ENCODE assay signal across 1 cellular context in genomic region chr17:42623732-42624596, GRCh38.
TF ChIP-seq lines count a peak whose summit lies in the region.

No MANE protein-coding gene starts in this region.

TF ChIP-seq in SK-N-SH treated with all-trans-retinoic acid at 6 μM for 48 hours, 23 proteins besides CTCF, POLR2A, EP300 and RAD21 (continued from another document):
- TF ChIP-seq, protein P1, sequence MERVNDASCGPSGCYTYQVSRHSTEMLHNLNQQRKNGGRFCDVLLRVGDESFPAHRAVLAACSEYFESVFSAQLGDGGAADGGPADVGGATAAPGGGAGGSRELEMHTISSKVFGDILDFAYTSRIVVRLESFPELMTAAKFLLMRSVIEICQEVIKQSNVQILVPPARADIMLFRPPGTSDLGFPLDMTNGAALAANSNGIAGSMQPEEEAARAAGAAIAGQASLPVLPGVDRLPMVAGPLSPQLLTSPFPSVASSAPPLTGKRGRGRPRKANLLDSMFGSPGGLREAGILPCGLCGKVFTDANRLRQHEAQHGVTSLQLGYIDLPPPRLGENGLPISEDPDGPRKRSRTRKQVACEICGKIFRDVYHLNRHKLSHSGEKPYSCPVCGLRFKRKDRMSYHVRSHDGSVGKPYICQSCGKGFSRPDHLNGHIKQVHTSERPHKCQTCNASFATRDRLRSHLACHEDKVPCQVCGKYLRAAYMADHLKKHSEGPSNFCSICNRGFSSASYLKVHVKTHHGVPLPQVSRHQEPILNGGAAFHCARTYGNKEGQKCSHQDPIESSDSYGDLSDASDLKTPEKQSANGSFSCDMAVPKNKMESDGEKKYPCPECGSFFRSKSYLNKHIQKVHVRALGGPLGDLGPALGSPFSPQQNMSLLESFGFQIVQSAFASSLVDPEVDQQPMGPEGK (CRISPR knock-in tag; IDR thresholded peaks at IDR 0.05; ENCODE audit: borderline replicate concordance), result no peak
- TF ChIP-seq, protein P2, sequence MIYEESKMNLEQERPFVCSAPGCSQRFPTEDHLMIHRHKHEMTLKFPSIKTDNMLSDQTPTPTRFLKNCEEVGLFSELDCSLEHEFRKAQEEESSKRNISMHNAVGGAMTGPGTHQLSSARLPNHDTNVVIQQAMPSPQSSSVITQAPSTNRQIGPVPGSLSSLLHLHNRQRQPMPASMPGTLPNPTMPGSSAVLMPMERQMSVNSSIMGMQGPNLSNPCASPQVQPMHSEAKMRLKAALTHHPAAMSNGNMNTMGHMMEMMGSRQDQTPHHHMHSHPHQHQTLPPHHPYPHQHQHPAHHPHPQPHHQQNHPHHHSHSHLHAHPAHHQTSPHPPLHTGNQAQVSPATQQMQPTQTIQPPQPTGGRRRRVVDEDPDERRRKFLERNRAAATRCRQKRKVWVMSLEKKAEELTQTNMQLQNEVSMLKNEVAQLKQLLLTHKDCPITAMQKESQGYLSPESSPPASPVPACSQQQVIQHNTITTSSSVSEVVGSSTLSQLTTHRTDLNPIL (CRISPR knock-in tag; IDR thresholded peaks at IDR 0.05; ENCODE audit: low read depth), result no peak
- TF ChIP-seq RARB (CRISPR knock-in tag; IDR thresholded peaks at IDR 0.05) (no peak), ARNTL (CRISPR knock-in tag; IDR thresholded peaks at IDR 0.05; ENCODE audit: borderline replicate concordance, low read depth) (no peak), ESRRG (CRISPR knock-in tag; IDR thresholded peaks at IDR 0.05) (no peak), PPARA (CRISPR knock-in tag; IDR thresholded peaks at IDR 0.05; ENCODE audit: borderline replicate concordance) (no peak), ZC3H10 (CRISPR knock-in tag; IDR thresholded peaks at IDR 0.05) (no peak), GLIS3 (CRISPR knock-in tag; IDR thresholded peaks at IDR 0.05) (no peak), ZNF70 (CRISPR knock-in tag; IDR thresholded peaks at IDR 0.05) (no peak), OSR1 (CRISPR knock-in tag; IDR thresholded peaks at IDR 0.05) (no peak), TSHZ2 (CRISPR knock-in tag; IDR thresholded peaks at IDR 0.05) (no peak), ZNF565 (CRISPR knock-in tag; conservative IDR thresholded peaks at IDR 0.05; ENCODE audit: low read depth) (no peak)
- TF ChIP-seq, protein P3, sequence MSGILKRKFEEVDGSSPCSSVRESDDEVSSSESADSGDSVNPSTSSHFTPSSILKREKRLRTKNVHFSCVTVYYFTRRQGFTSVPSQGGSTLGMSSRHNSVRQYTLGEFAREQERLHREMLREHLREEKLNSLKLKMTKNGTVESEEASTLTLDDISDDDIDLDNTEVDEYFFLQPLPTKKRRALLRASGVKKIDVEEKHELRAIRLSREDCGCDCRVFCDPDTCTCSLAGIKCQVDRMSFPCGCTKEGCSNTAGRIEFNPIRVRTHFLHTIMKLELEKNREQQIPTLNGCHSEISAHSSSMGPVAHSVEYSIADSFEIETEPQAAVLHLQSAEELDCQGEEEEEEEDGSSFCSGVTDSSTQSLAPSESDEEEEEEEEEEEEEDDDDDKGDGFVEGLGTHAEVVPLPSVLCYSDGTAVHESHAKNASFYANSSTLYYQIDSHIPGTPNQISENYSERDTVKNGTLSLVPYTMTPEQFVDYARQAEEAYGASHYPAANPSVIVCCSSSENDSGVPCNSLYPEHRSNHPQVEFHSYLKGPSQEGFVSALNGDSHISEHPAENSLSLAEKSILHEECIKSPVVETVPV (CRISPR knock-in tag; IDR thresholded peaks at IDR 0.05), result no peak
